ENCODE assay signal across 40 cellular contexts in genomic region chr2:79569048-79569447, GRCh38. TPM values are rescaled to one million over a fixed set of nuclear protein-coding genes. Genes with fewer than 3 reads are reported as not detected.
"Had no signal": no experiment of that assay in that cellular context is flagged by ENCODE, and none has a peak within 500 bp of the region (broad histone marks: within the 10 kb centered on the region; RNA-seq: fewer than 3 reads in every experiment).

No MANE protein-coding gene starts in this region.

- H3K4me3 ChIP-seq: adrenal gland, ascending aorta, body of pancreas, breast epithelium, cardiac muscle cell had no signal

- H3K27me3 ChIP-seq: adrenal gland, ascending aorta, body of pancreas, brain microvascular endothelial cell, breast epithelium, cardiac muscle cell had no signal

- H3K36me3 Mint-ChIP-seq: activated naive CD4-positive, alpha-beta T cell treated with anti-CD3 and anti-CD28 coated beads, Interleukin-2, amount 10 ng/mL, durations not matched to agents 7 days and 5 days; activated naive CD4-positive, alpha-beta T cell treated with anti-CD3 and anti-CD28 coated beads, Interleukin-2, amount 50 U/mL, for 24 hours; activated naive CD8-positive, alpha-beta T cell; activated naive CD8-positive, alpha-beta T cell treated with anti-CD3 and anti-CD28 coated beads for 36 hours; activated naive CD8-positive, alpha-beta T cell treated with anti-CD3 and anti-CD28 coated beads, Interleukin-2, amount 10 ng/mL, durations not matched to agents 7 days and 5 days had no signal

- H3K27me3 Mint-ChIP-seq: activated naive CD4-positive, alpha-beta T cell treated with anti-CD3 and anti-CD28 coated beads, Interleukin-2, amount 10 ng/mL, durations not matched to agents 7 days and 5 days; activated naive CD4-positive, alpha-beta T cell treated with anti-CD3 and anti-CD28 coated beads, Interleukin-2, amount 50 U/mL, for 24 hours; activated naive CD8-positive, alpha-beta T cell; activated naive CD8-positive, alpha-beta T cell treated with anti-CD3 and anti-CD28 coated beads for 36 hours; activated naive CD8-positive, alpha-beta T cell treated with anti-CD3 and anti-CD28 coated beads, Interleukin-2, amount 10 ng/mL, durations not matched to agents 7 days and 5 days; activated naive CD8-positive, alpha-beta T cell treated with anti-CD3 and anti-CD28 coated beads, Interleukin-2, amount 50 U/mL, for 24 hours; activated T-cell treated with anti-CD3 and anti-CD28 coated beads, Interleukin-2, amount 50 U/mL, for 24 hours; activated T-helper 17 cell treated with anti-CD3 and anti-CD28 coated beads, Interleukin-2, amount 50 U/mL, for 72 hours; brain; central memory CD8-positive, alpha-beta T cell had no signal

- H3K4me3 Mint-ChIP-seq: activated naive CD4-positive, alpha-beta T cell treated with anti-CD3 and anti-CD28 coated beads for 36 hours; activated naive CD4-positive, alpha-beta T cell treated with anti-CD3 and anti-CD28 coated beads, Interleukin-2, amount 10 ng/mL, durations not matched to agents 7 days and 5 days; activated naive CD4-positive, alpha-beta T cell treated with anti-CD3 and anti-CD28 coated beads, Interleukin-2, amount 50 U/mL, for 24 hours; activated naive CD8-positive, alpha-beta T cell; activated naive CD8-positive, alpha-beta T cell treated with anti-CD3 and anti-CD28 coated beads for 36 hours; activated naive CD8-positive, alpha-beta T cell treated with anti-CD3 and anti-CD28 coated beads, Interleukin-2, amount 10 ng/mL, durations not matched to agents 7 days and 5 days; activated naive CD8-positive, alpha-beta T cell treated with anti-CD3 and anti-CD28 coated beads, Interleukin-2, amount 50 U/mL, for 24 hours; activated T-cell treated with anti-CD3 and anti-CD28 coated beads, Interleukin-2, amount 50 U/mL, for 24 hours; activated T-cell treated with anti-CD3 and anti-CD28 coated beads, Interleukin-2, amount 50 U/mL, for 4 hours; activated T-cell treated with anti-CD3 and anti-CD28 coated beads, Interleukin-2, amount 50 U/mL, for 72 hours; activated T-helper 1 cell treated with anti-CD3 and anti-CD28 coated beads, Interleukin-12 subunit alpha, Interleukin-12 subunit beta, Interleukin-2, Interleukin-4 antibody, amounts not matched to agents 30 ng/mL and 10 ng/mL and 1 ng/mL, durations not matched to agents 14 hours and 24 hours and 36 hours; activated T-helper 17 cell treated with anti-CD3 and anti-CD28 coated beads, Interleukin-2, amount 50 U/mL, for 72 hours; brain; central memory CD8-positive, alpha-beta T cell had no signal

- DNase-seq: activated CD8-positive, alpha-beta memory T cell treated with anti-CD3 and anti-CD28 coated beads, Interleukin-2, amount 50 U/mL, for 48 hours; activated effector memory CD4-positive, alpha-beta T cell treated with anti-CD3 and anti-CD28 coated beads, Interleukin-2, amount 50 U/mL, for 16 hours; activated effector memory CD4-positive, alpha-beta T cell treated with Interleukin-2 at 50 U/mL for 16 hours; activated gamma-delta T cell; activated gamma-delta T cell treated with Interleukin-2 at 50 U/mL for 16 hours; activated naive CD4-positive, alpha-beta T cell; activated naive CD4-positive, alpha-beta T cell treated with anti-CD3 and anti-CD28 coated beads for 36 hours; activated naive CD4-positive, alpha-beta T cell treated with anti-CD3 and anti-CD28 coated beads, Interleukin-2, amount 10 ng/mL, durations not matched to agents 7 days and 5 days; activated naive CD4-positive, alpha-beta T cell treated with anti-CD3 and anti-CD28 coated beads, Interleukin-2, amount 50 U/mL, for 16 hours; activated naive CD4-positive, alpha-beta T cell treated with Interleukin-2 at 50 U/mL for 16 hours; activated naive CD8-positive, alpha-beta T cell treated with anti-CD3 and anti-CD28 coated beads for 36 hours; activated naive CD8-positive, alpha-beta T cell treated with anti-CD3 and anti-CD28 coated beads, Interleukin-2, amount 10 ng/mL, durations not matched to agents 7 days and 5 days; activated naive CD8-positive, alpha-beta T cell treated with anti-CD3 and anti-CD28 coated beads, Interleukin-2, amount 50 U/mL, for 24 hours; activated T-cell treated with anti-CD3 and anti-CD28 coated beads for 4 hours; activated T-cell treated with anti-CD3 and anti-CD28 coated beads, Interleukin-2, amount 50 U/mL, for 1 hour; activated T-cell treated with anti-CD3 and anti-CD28 coated beads, Interleukin-2, amount 50 U/mL, for 24 hours; activated T-cell treated with anti-CD3 and anti-CD28 coated beads, Interleukin-2, amount 50 U/mL, for 4 hours; activated T-cell treated with anti-CD3 and anti-CD28 coated beads, Interleukin-2, amount 50 U/mL, for 48 hours; activated T-cell treated with anti-CD3 and anti-CD28 coated beads, Interleukin-2, amount 50 U/mL, for 72 hours; adrenal gland; amniotic stem cell; amygdala; anterior cingulate cortex; aorta; body of pancreas; brain microvascular endothelial cell; caudate nucleus; central memory CD4-positive, alpha-beta T cell had no signal

- H3K9me3 ChIP-seq: adrenal gland, ascending aorta, body of pancreas, breast epithelium had no signal

- H3K36me3 ChIP-seq: adrenal gland, ascending aorta, brain microvascular endothelial cell, breast epithelium, cardiac muscle cell had no signal

- H3K27ac Mint-ChIP-seq: activated naive CD4-positive, alpha-beta T cell treated with anti-CD3 and anti-CD28 coated beads for 36 hours; activated naive CD4-positive, alpha-beta T cell treated with anti-CD3 and anti-CD28 coated beads, Interleukin-2, amount 10 ng/mL, durations not matched to agents 7 days and 5 days; activated naive CD4-positive, alpha-beta T cell treated with anti-CD3 and anti-CD28 coated beads, Interleukin-2, amount 50 U/mL, for 24 hours; activated naive CD4-positive, alpha-beta T cell treated with anti-CD3 and anti-CD28 coated beads, Interleukin-2, amount 50 U/mL, for 72 hours; activated naive CD8-positive, alpha-beta T cell; activated naive CD8-positive, alpha-beta T cell treated with anti-CD3 and anti-CD28 coated beads for 36 hours; activated naive CD8-positive, alpha-beta T cell treated with anti-CD3 and anti-CD28 coated beads, Interleukin-2, amount 10 ng/mL, durations not matched to agents 7 days and 5 days; activated naive CD8-positive, alpha-beta T cell treated with anti-CD3 and anti-CD28 coated beads, Interleukin-2, amount 50 U/mL, for 24 hours; activated T-cell treated with anti-CD3 and anti-CD28 coated beads, Interleukin-2, amount 50 U/mL, for 24 hours; activated T-cell treated with anti-CD3 and anti-CD28 coated beads, Interleukin-2, amount 50 U/mL, for 72 hours; activated T-helper 1 cell treated with anti-CD3 and anti-CD28 coated beads, Interleukin-12 subunit alpha, Interleukin-12 subunit beta, Interleukin-2, Interleukin-4 antibody, amounts not matched to agents 30 ng/mL and 10 ng/mL and 1 ng/mL, durations not matched to agents 14 hours and 24 hours and 36 hours; activated T-helper 17 cell treated with anti-CD3 and anti-CD28 coated beads, Interleukin-2, amount 50 U/mL, for 72 hours; activated T-helper 2 cell treated with anti-CD3 and anti-CD28 coated beads, Interferon-gamma antibody, Interleukin-2, Interleukin-4, amounts not matched to agents 10 μg/mL and 5 μg/mL and 100 μg/mL, durations not matched to agents 14 hours and 24 hours and 36 hours; brain had no signal

- ATAC-seq: activated naive CD4-positive, alpha-beta T cell treated with anti-CD3 and anti-CD28 coated beads, Interleukin-2, amount 50 U/mL, for 72 hours; activated naive CD8-positive, alpha-beta T cell treated with anti-CD3 and anti-CD28 coated beads, Interleukin-2, amount 50 U/mL, for 24 hours; activated T-cell treated with anti-CD3 and anti-CD28 coated beads, Interleukin-2, amount 50 U/mL, for 4 hours; activated T-cell treated with anti-CD3 and anti-CD28 coated beads, Interleukin-2, amount 50 U/mL, for 72 hours; activated T-helper 17 cell treated with anti-CD3 and anti-CD28 coated beads, Interleukin-2, amount 50 U/mL, for 72 hours; body of pancreas had no signal

- H3K27ac ChIP-seq: adrenal gland, ascending aorta, body of pancreas, brain microvascular endothelial cell, breast epithelium, cardiac muscle cell had no signal

- H3K9me3 Mint-ChIP-seq: brain had no signal

- H3K4me1 Mint-ChIP-seq: activated naive CD4-positive, alpha-beta T cell treated with anti-CD3 and anti-CD28 coated beads, Interleukin-2, amount 10 ng/mL, durations not matched to agents 7 days and 5 days; activated naive CD4-positive, alpha-beta T cell treated with anti-CD3 and anti-CD28 coated beads, Interleukin-2, amount 50 U/mL, for 24 hours; activated naive CD8-positive, alpha-beta T cell treated with anti-CD3 and anti-CD28 coated beads for 36 hours; activated naive CD8-positive, alpha-beta T cell treated with anti-CD3 and anti-CD28 coated beads, Interleukin-2, amount 10 ng/mL, durations not matched to agents 7 days and 5 days; activated naive CD8-positive, alpha-beta T cell treated with anti-CD3 and anti-CD28 coated beads, Interleukin-2, amount 50 U/mL, for 24 hours; activated T-helper 17 cell treated with anti-CD3 and anti-CD28 coated beads, Interleukin-2, amount 50 U/mL, for 72 hours; brain; central memory CD8-positive, alpha-beta T cell had no signal

- H3K4me1 ChIP-seq: adrenal gland, ascending aorta, body of pancreas, breast epithelium had no signal

RNA-seq across cellular contexts. Expression of gene CTNNA2, which starts 56.2 kb away (rescaled TPM):
- total RNA-seq: activated naive CD4-positive, alpha-beta T cell treated with anti-CD3 and anti-CD28 coated beads for 36 hours; activated naive CD4-positive, alpha-beta T cell treated with anti-CD3 and anti-CD28 coated beads, Interleukin-2, amount 50 U/mL, for 72 hours; activated naive CD8-positive, alpha-beta T cell treated with anti-CD3 and anti-CD28 coated beads for 36 hours; activated naive CD8-positive, alpha-beta T cell treated with anti-CD3 and anti-CD28 coated beads, Interleukin-2, amount 10 ng/mL, durations not matched to agents 7 days and 5 days; activated T-cell treated with anti-CD3 and anti-CD28 coated beads, Interleukin-2, amount 50 U/mL, for 72 hours; activated T-helper 1 cell treated with anti-CD3 and anti-CD28 coated beads, Interleukin-12 subunit alpha, Interleukin-12 subunit beta, Interleukin-2, Interleukin-4 antibody, amounts not matched to agents 30 ng/mL and 10 ng/mL and 1 ng/mL, durations not matched to agents 14 hours and 24 hours and 36 hours; activated T-helper 17 cell treated with anti-CD3 and anti-CD28 coated beads, Interleukin-2, amount 50 U/mL, for 72 hours; activated T-helper 2 cell treated with anti-CD3 and anti-CD28 coated beads, Interferon-gamma antibody, Interleukin-2, Interleukin-4, amounts not matched to agents 10 μg/mL and 5 μg/mL and 100 μg/mL, durations not matched to agents 14 hours and 24 hours and 36 hours; ascending aorta; bronchial epithelial cell had no signal
